Comparison of ENCODE assay signal across 15 cellular contexts in genomic region chr5:56346044-56346710, GRCh38.
"Had no signal": no experiment of that assay in that cellular context is flagged by ENCODE, and none has a peak within 500 bp of the region (broad histone marks: within the 10 kb centered on the region; RNA-seq: fewer than 3 reads in every experiment).

No MANE protein-coding gene starts in this region.

- H3K4me3 Mint-ChIP-seq: activated CD4-positive, alpha-beta memory T cell treated with anti-CD3 and anti-CD28 coated beads for 36 hours; activated naive CD8-positive, alpha-beta T cell treated with anti-CD3 and anti-CD28 coated beads, Interleukin-2, amount 10 ng/mL, durations not matched to agents 7 days and 5 days; activated T-cell treated with anti-CD3 and anti-CD28 coated beads, Interleukin-2, amount 50 U/mL, for 72 hours; effector memory CD8-positive, alpha-beta T cell; naive thymus-derived CD4-positive, alpha-beta T cell; stimulated activated effector memory CD8-positive, alpha-beta T cell treated with anti-CD3 and anti-CD28 coated beads, Interleukin-12 subunit alpha, Interleukin-12 subunit beta, amount 100 ng/mL, for 72 hours had no signal

- H3K27ac ChIP-seq: ascending aorta, epithelial cell of prostate, thyroid gland, VCaP had no signal

- H3K36me3 Mint-ChIP-seq: activated naive CD8-positive, alpha-beta T cell treated with anti-CD3 and anti-CD28 coated beads, Interleukin-2, amount 10 ng/mL, durations not matched to agents 7 days and 5 days; stimulated activated effector memory CD8-positive, alpha-beta T cell treated with anti-CD3 and anti-CD28 coated beads, Interleukin-12 subunit alpha, Interleukin-12 subunit beta, amount 100 ng/mL, for 72 hours had no signal

- H3K4me1 Mint-ChIP-seq: activated naive CD8-positive, alpha-beta T cell treated with anti-CD3 and anti-CD28 coated beads, Interleukin-2, amount 10 ng/mL, durations not matched to agents 7 days and 5 days; stimulated activated effector memory CD8-positive, alpha-beta T cell treated with anti-CD3 and anti-CD28 coated beads, Interleukin-12 subunit alpha, Interleukin-12 subunit beta, amount 100 ng/mL, for 72 hours had no signal

- H3K4me3 ChIP-seq: ascending aorta, thyroid gland, uterus had no signal

- H3K27me3 Mint-ChIP-seq: activated CD4-positive, alpha-beta memory T cell treated with anti-CD3 and anti-CD28 coated beads for 36 hours; activated naive CD8-positive, alpha-beta T cell treated with anti-CD3 and anti-CD28 coated beads, Interleukin-2, amount 10 ng/mL, durations not matched to agents 7 days and 5 days; naive thymus-derived CD4-positive, alpha-beta T cell had no signal

- H3K9me3 Mint-ChIP-seq: effector memory CD8-positive, alpha-beta T cell; stimulated activated effector memory CD8-positive, alpha-beta T cell treated with anti-CD3 and anti-CD28 coated beads, Interleukin-12 subunit alpha, Interleukin-12 subunit beta, amount 100 ng/mL, for 72 hours had no signal

- H3K9me3 ChIP-seq: ascending aorta, thyroid gland, uterus had no signal

- H3K36me3 ChIP-seq: ascending aorta, thyroid gland, uterus had no signal

- ATAC-seq: activated T-cell treated with anti-CD3 and anti-CD28 coated beads, Interleukin-2, amount 50 U/mL, for 72 hours; effector memory CD8-positive, alpha-beta T cell; naive thymus-derived CD4-positive, alpha-beta T cell; stimulated activated effector memory CD8-positive, alpha-beta T cell treated with anti-CD3 and anti-CD28 coated beads, Interleukin-12 subunit alpha, Interleukin-12 subunit beta, amount 100 ng/mL, for 72 hours had no signal

- H3K27ac Mint-ChIP-seq: activated CD4-positive, alpha-beta memory T cell treated with anti-CD3 and anti-CD28 coated beads for 36 hours; activated naive CD8-positive, alpha-beta T cell treated with anti-CD3 and anti-CD28 coated beads, Interleukin-2, amount 10 ng/mL, durations not matched to agents 7 days and 5 days; activated T-cell treated with anti-CD3 and anti-CD28 coated beads, Interleukin-2, amount 50 U/mL, for 72 hours; effector memory CD8-positive, alpha-beta T cell; stimulated activated effector memory CD8-positive, alpha-beta T cell treated with anti-CD3 and anti-CD28 coated beads, Interleukin-12 subunit alpha, Interleukin-12 subunit beta, amount 100 ng/mL, for 72 hours had no signal

- DNase-seq: activated CD4-positive, alpha-beta memory T cell treated with anti-CD3 and anti-CD28 coated beads for 36 hours; activated gamma-delta T cell treated with Interleukin-2 at 50 U/mL for 16 hours; activated naive CD8-positive, alpha-beta T cell treated with anti-CD3 and anti-CD28 coated beads, Interleukin-2, amount 10 ng/mL, durations not matched to agents 7 days and 5 days; activated T-cell treated with anti-CD3 and anti-CD28 coated beads, Interleukin-2, amount 50 U/mL, for 72 hours; cortex of kidney; effector memory CD8-positive, alpha-beta T cell; naive thymus-derived CD4-positive, alpha-beta T cell; posterior cingulate gyrus; T1000; thyroid gland had no signal
